8 cellular contexts compared by ENCODE assay signal in the genomic region with DNA sequence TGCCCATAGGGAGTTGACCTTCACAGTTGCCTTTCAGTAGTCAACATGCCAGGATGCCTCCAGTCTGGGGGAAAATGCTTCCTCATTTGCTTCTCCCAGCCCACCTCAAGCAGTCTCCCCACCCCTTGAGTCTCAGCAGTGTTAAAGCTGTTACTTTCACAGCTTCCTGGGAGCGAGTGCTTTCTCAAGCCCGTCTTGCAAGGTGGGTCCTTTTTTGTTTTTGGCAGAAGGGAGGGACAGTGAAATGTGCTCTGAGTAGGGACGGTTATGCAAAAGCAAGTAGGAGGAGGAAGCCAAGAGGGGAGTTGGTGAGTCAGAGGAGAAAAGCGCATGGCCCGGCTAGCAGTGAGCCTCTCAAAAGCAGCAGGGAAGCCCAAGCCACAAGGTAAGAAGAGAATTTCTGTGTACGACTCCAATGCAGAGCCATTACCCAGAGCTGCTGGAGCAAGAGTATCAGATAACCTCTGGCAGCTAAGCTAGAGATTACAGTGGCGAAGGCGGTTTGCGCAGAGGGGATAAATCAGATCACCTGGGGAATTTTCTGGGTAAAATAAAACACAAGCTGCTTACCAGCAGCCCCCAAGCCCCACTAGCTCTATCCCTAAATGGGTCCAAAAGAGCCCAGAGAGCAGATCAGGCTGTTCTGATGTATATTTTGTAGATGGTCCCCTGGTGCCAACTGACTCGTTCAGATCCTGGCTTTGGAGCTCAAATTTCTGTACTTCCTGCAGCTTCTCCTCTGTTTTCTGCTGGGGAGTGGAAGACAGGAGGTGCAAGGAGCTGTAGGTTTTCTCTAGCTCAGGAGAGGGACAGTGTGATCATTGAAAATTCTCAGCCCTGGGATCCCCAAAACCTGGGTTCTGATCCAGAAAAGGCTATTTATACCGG. TPM values are rescaled to one million over a fixed set of nuclear protein-coding genes. Genes with fewer than 3 reads are reported as not detected.
DNase-seq lines count a peak whose midpoint lies in the region; ATAC-seq, FAIRE-seq and TF ChIP-seq lines count a peak whose summit lies in the region.

A gene (plus strand): TSS at position 316 of the 888 bp plus-strand sequence. CDS start 10,252 bp downstream, outside the sequence.

- peak; percentile 90 for FAIRE-seq in A204.1 (lab: Jason Lieb, UNC)

- no peak for TF ChIP-seq CTCF in HFFc6 (IDR thresholded peaks at IDR 0.05)

- DNase-seq in HFFc6 (peak; percentile 38), RPMI7951 (ENCODE audit: low read depth) (peak; percentile 61), iPS DF 19.7 (ENCODE audit: low read depth, low spot score) (peak; percentile 94), T-helper 17 cell (no peak), NCI-H2029 treated with DMSO at 0.1 percent for 48 hours (lab: John Stamatoyannopoulos, UW) (no peak)

- H3K9me3 Mint-ChIP-seq in HFFc6: no peaks in the 10 kb centered on the region

- no peak for ATAC-seq in T-helper 17 cell
- no peak for ATAC-seq in HG03139 (IDR thresholded peaks at IDR 0.05; ENCODE audit: unreplicated experiment)
- no peak for ATAC-seq in HG03045 (IDR thresholded peaks at IDR 0.05; ENCODE audit: unreplicated experiment)

- no peaks in the 10 kb centered on the region for H3K9me3 ChIP-seq in T-helper 17 cell (ENCODE audit: control insufficient read depth, low read length, poor library complexity, severe bottlenecking)

- H3K4me3 Mint-ChIP-seq in HFFc6: peak within 1 kb of the TSS; percentile 59
- H3K4me3 Mint-ChIP-seq in T-helper 17 cell: no peak within 1 kb of the TSS

- H3K27me3 Mint-ChIP-seq in HFFc6 (ENCODE audit: insufficient read depth): peaks cover 21% of the 10 kb centered on the region
- H3K27me3 Mint-ChIP-seq in T-helper 17 cell: peaks cover 75% of the 10 kb centered on the region

- no peaks in the 10 kb centered on the region for H3K36me3 Mint-ChIP-seq in HFFc6 (ENCODE audit: low read depth)
- H3K36me3 Mint-ChIP-seq in T-helper 17 cell (ENCODE audit: low read depth): peaks cover 5% of the 10 kb centered on the region

- no peak within 1 kb of the TSS for H3K27ac Mint-ChIP-seq in HFFc6
- no peak within 1 kb of the TSS for H3K27ac Mint-ChIP-seq in T-helper 17 cell

- H3K4me1 Mint-ChIP-seq in HFFc6 (ENCODE audit: low read depth) (peaks cover 20% of the 10 kb centered on the region), T-helper 17 cell (no peaks in the 10 kb centered on the region)

RNA-seq across cellular contexts. Expression of the gene that starts here (rescaled TPM):
- not detected for total RNA-seq in HFFc6 (2021; fragmentation: NEBNext Ultra II Directional; extraction: Animal tissue kit (Norgen Biotek cat#: 25700))
- total RNA-seq in RPMI7951 (2014; rRNA removed; shearing (Covaris generic)): not detected in 2 replicates
- not detected for total RNA-seq in T-helper 17 cell

Comparison
In these comparisons a context has a peak if more than half of its experiments do, and no peak if none do; other contexts are left out.
1. Peak in DNase-seq in HFFc6; RNA of the gene not detected or under 1 TPM.
2. Peak in DNase-seq in RPMI7951; RNA of the gene not detected or under 1 TPM.